In genomic region chr2:242085941-242086621, GRCh38 we compare ENCODE assay signal across 8 cellular contexts.
DNase-seq lines count a peak whose midpoint lies in the region; ATAC-seq and TF ChIP-seq lines count a peak whose summit lies in the region.

No MANE protein-coding gene starts in this region.

- H3K4me1 Mint-ChIP-seq in activated naive CD8-positive, alpha-beta T cell treated with anti-CD3 and anti-CD28 coated beads, Interleukin-2, amount 10 ng/mL, durations not matched to agents 7 days and 5 days: peaks cover 23% of the 10 kb centered on the region
- peaks cover 25% of the 10 kb centered on the region for H3K4me1 Mint-ChIP-seq in memory B cell

- H3K36me3 Mint-ChIP-seq in activated naive CD8-positive, alpha-beta T cell treated with anti-CD3 and anti-CD28 coated beads, Interleukin-2, amount 10 ng/mL, durations not matched to agents 7 days and 5 days: no peaks in the 10 kb centered on the region
- H3K36me3 Mint-ChIP-seq in memory B cell: no peaks in the 10 kb centered on the region

- no peak overlapping the region for H3K4me3 ChIP-seq in BE2C (ENCODE audit: low read depth, low read length)

- no peaks in the 10 kb centered on the region for H3K36me3 ChIP-seq in BE2C

- no peaks in the 10 kb centered on the region for H3K4me1 ChIP-seq in BE2C

- CTCF ChIA-PET in HEK293T (lab: Yijun Ruan, JAX): no interaction called here

- peak; percentile 55 for DNase-seq in KG1 (lab: John Stamatoyannopoulos, UW)
- DNase-seq in activated naive CD8-positive, alpha-beta T cell treated with anti-CD3 and anti-CD28 coated beads, Interleukin-2, amount 10 ng/mL, durations not matched to agents 7 days and 5 days: no peak
- DNase-seq in memory B cell (ENCODE audit: low spot score in 2 of 2): peak in 1 of 2 donors; percentile 38
- no peak for DNase-seq in SW 1271 (lab: John Stamatoyannopoulos, UW)
- no peak for DNase-seq in HEK293T (ENCODE audit: extremely low spot score)
- no peak for DNase-seq in BE2C
- no peak for DNase-seq in T-helper 9 cell

- POLR2A ChIA-PET in activated naive CD8-positive, alpha-beta T cell treated with anti-CD3 and anti-CD28 coated beads, Interleukin-2, amount 10 ng/mL, durations not matched to agents 7 days and 5 days (lab: Charles Lee): no interaction called here
- POLR2A ChIA-PET in HEK293T (lab: Yijun Ruan, JAX): no interaction called here

- peaks cover 12% of the 10 kb centered on the region for H3K27me3 Mint-ChIP-seq in activated naive CD8-positive, alpha-beta T cell treated with anti-CD3 and anti-CD28 coated beads, Interleukin-2, amount 10 ng/mL, durations not matched to agents 7 days and 5 days
- no peaks in the 10 kb centered on the region for H3K27me3 Mint-ChIP-seq in memory B cell

- ATAC-seq in GM18870 (IDR thresholded peaks at IDR 0.05; ENCODE audit: unreplicated experiment) (peak; percentile 24), memory B cell (ENCODE audit: low read depth) (peak; percentile 37)
- ATAC-seq in activated naive CD8-positive, alpha-beta T cell treated with anti-CD3 and anti-CD28 coated beads, Interleukin-2, amount 10 ng/mL, durations not matched to agents 7 days and 5 days (ENCODE audit: low read depth): no peak

- H3K27ac Mint-ChIP-seq in activated naive CD8-positive, alpha-beta T cell treated with anti-CD3 and anti-CD28 coated beads, Interleukin-2, amount 10 ng/mL, durations not matched to agents 7 days and 5 days: peak overlapping the region; percentile 32
- H3K27ac Mint-ChIP-seq in memory B cell: peak overlapping the region; percentile 96

- no peaks in the 10 kb centered on the region for H3K9me3 ChIP-seq in BE2C

- no peak for TF ChIP-seq CTCF in BE2C (IDR thresholded peaks at IDR 0.05; ENCODE audit: low read depth, low read length)

- H3K4me3 Mint-ChIP-seq in activated naive CD8-positive, alpha-beta T cell treated with anti-CD3 and anti-CD28 coated beads, Interleukin-2, amount 10 ng/mL, durations not matched to agents 7 days and 5 days: peak overlapping the region; percentile 57
- peak overlapping the region; percentile 79 for H3K4me3 Mint-ChIP-seq in memory B cell

- H3K9me3 Mint-ChIP-seq in activated naive CD8-positive, alpha-beta T cell treated with anti-CD3 and anti-CD28 coated beads, Interleukin-2, amount 10 ng/mL, durations not matched to agents 7 days and 5 days: no peaks in the 10 kb centered on the region
- no peaks in the 10 kb centered on the region for H3K9me3 Mint-ChIP-seq in memory B cell

- H3K27me3 ChIP-seq in BE2C: peaks cover 3% of the 10 kb centered on the region

TF ChIP-seq in HEK293T, 16 proteins besides CTCF, POLR2A, EP300 and RAD21:
- TF ChIP-seq FOXM1 (IDR thresholded peaks at IDR 0.05; ENCODE audit: borderline replicate concordance) (no peak), L3MBTL2 (conservative IDR thresholded peaks at IDR 0.05) (no peak), HDGF (IDR thresholded peaks at IDR 0.05; ENCODE audit: borderline replicate concordance) (no peak), ARNT (IDR thresholded peaks at IDR 0.05) (no peak), ZNF384 (IDR thresholded peaks at IDR 0.05) (no peak), ELF4 (IDR thresholded peaks at IDR 0.05) (no peak), CTBP1 (IDR thresholded peaks at IDR 0.05; ENCODE audit: borderline replicate concordance) (no peak), TARDBP (IDR thresholded peaks at IDR 0.05) (no peak), SUZ12 (IDR thresholded peaks at IDR 0.05) (no peak), NFRKB (IDR thresholded peaks at IDR 0.05) (no peak), LEF1 (IDR thresholded peaks at IDR 0.05; ENCODE audit: borderline replicate concordance) (no peak), FOXA1 (IDR thresholded peaks at IDR 0.05) (no peak), FOXK2 (IDR thresholded peaks at IDR 0.05) (no peak)
- TF ChIP-seq, protein P1, sequence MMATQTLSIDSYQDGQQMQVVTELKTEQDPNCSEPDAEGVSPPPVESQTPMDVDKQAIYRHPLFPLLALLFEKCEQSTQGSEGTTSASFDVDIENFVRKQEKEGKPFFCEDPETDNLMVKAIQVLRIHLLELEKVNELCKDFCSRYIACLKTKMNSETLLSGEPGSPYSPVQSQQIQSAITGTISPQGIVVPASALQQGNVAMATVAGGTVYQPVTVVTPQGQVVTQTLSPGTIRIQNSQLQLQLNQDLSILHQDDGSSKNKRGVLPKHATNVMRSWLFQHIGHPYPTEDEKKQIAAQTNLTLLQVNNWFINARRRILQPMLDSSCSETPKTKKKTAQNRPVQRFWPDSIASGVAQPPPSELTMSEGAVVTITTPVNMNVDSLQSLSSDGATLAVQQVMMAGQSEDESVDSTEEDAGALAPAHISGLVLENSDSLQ (IDR thresholded peaks at IDR 0.05): no peak
